ENCODE assay signal across 8 cellular contexts in genomic region chr2:236168110-236169067, GRCh38. TPM values are rescaled to one million over a fixed set of nuclear protein-coding genes. Genes with fewer than 3 reads are reported as not detected.
DNase-seq lines count a peak whose midpoint lies in the region; ATAC-seq and TF ChIP-seq lines count a peak whose summit lies in the region.

GBX2 (minus strand) TSS chr2:236168386; CDS start chr2:236167971, 415 bp downstream.

- in situ Hi-C loops in GM13976 (cut with MboI; ENCODE audit: low sequenced_read_pairs, unreplicated experiment): no loop called here

- no peaks in the 10 kb centered on the region for H3K36me3 Mint-ChIP-seq in activated naive CD4-positive, alpha-beta T cell treated with anti-CD3 and anti-CD28 coated beads for 36 hours (ENCODE audit: low read depth)

- H3K9ac ChIP-seq in SK-N-MC (ENCODE audit: insufficient read length) (no peak within 1 kb of the TSS), rectal smooth muscle tissue (ENCODE audit: low read length) (no peak within 1 kb of the TSS)

- H3K27me3 Mint-ChIP-seq in activated naive CD4-positive, alpha-beta T cell treated with anti-CD3 and anti-CD28 coated beads for 36 hours (ENCODE audit: low read depth): peaks cover 60% of the 10 kb centered on the region

- no peaks in the 10 kb centered on the region for H3K9me3 Mint-ChIP-seq in activated naive CD4-positive, alpha-beta T cell treated with anti-CD3 and anti-CD28 coated beads for 36 hours

- intact Hi-C loops in activated naive CD4-positive, alpha-beta T cell treated with anti-CD3 and anti-CD28 coated beads for 36 hours (cut with micrococcal nuclease): no loop called here

- peaks cover 13% of the 10 kb centered on the region for H3K4me1 ChIP-seq in rectal smooth muscle tissue (ENCODE audit: control insufficient read depth, insufficient read depth, low read length)

- H3K4me1 Mint-ChIP-seq in activated naive CD4-positive, alpha-beta T cell treated with anti-CD3 and anti-CD28 coated beads for 36 hours (ENCODE audit: low read depth): peaks cover 15% of the 10 kb centered on the region

- TF ChIP-seq CTCF in AG09309 (IDR thresholded peaks at IDR 0.05; ENCODE audit: control insufficient read depth, insufficient read depth, low read depth, low read length, missing control alignments): no peak
- TF ChIP-seq CTCF in GM13976 (IDR thresholded peaks at IDR 0.05; ENCODE audit: borderline replicate concordance, control extremely low read depth, extremely low read depth, insufficient read depth, missing control alignments): no peak

- H3K9me3 ChIP-seq in SK-N-MC (ENCODE audit: low read depth, low read length): no peaks in the 10 kb centered on the region

- H3K27ac Mint-ChIP-seq in activated naive CD4-positive, alpha-beta T cell treated with anti-CD3 and anti-CD28 coated beads for 36 hours: no peak within 1 kb of the TSS

- CTCF ChIA-PET in activated naive CD4-positive, alpha-beta T cell treated with anti-CD3 and anti-CD28 coated beads for 36 hours (lab: Charles Lee): interaction anchor here (1.5 kb wide), 1 partner anchor 10 kb away, joined by 9 read pairs; no protein-coding TSS in a partner anchor

- H3K36me3 ChIP-seq in SK-N-MC (ENCODE audit: insufficient read depth, low read length) (no peaks in the 10 kb centered on the region), rectal smooth muscle tissue (ENCODE audit: control insufficient read depth, insufficient read depth, low read length) (no peaks in the 10 kb centered on the region)

- no peak within 1 kb of the TSS for H3K27ac ChIP-seq in SK-N-MC
- no peak within 1 kb of the TSS for H3K27ac ChIP-seq in rectal smooth muscle tissue (ENCODE audit: low read depth, low read length)

- DNase-seq in AG09309 (ENCODE audit: low read depth) (no peak), HPDE6-E6E7 (ENCODE audit: extremely low spot score) (peak; percentile 89), SK-N-MC (ENCODE audit: low read depth, low spot score) (no peak), globus pallidus (ENCODE audit: low spot score) (peak; percentile 51), GM13976 (ENCODE audit: low spot score) (no peak)
- no peak for DNase-seq in activated naive CD4-positive, alpha-beta T cell treated with anti-CD3 and anti-CD28 coated beads for 36 hours

- H3K4me3 Mint-ChIP-seq in activated naive CD4-positive, alpha-beta T cell treated with anti-CD3 and anti-CD28 coated beads for 36 hours: no peak within 1 kb of the TSS

- no peak for ATAC-seq in GM21515 (IDR thresholded peaks at IDR 0.05; ENCODE audit: unreplicated experiment)

- H3K4me3 ChIP-seq in AG09309 (ENCODE audit: control insufficient read depth, low read depth, low read length) (peak within 1 kb of the TSS; percentile 2; the same call in 1 of the 2 replicates), SK-N-MC (peak within 1 kb of the TSS; percentile 80), rectal smooth muscle tissue (ENCODE audit: low read length) (peak within 1 kb of the TSS; percentile 52)

- H3K27me3 ChIP-seq in rectal smooth muscle tissue (ENCODE audit: control insufficient read depth, insufficient read depth, low read length): peaks cover 69% of the 10 kb centered on the region

RNA-seq across cellular contexts. Expression of gene GBX2, which starts in this region (rescaled TPM):
- total RNA-seq in activated naive CD4-positive, alpha-beta T cell treated with anti-CD3 and anti-CD28 coated beads for 36 hours: not detected

Comparison
In these comparisons a context has a peak if more than half of its experiments do, and no peak if none do; other contexts are left out.
1. DNase-seq: peak in HPDE6-E6E7 (single experiment) and globus pallidus (single experiment); none in AG09309 (single experiment), SK-N-MC (single experiment), activated naive CD4-positive, alpha-beta T cell treated with anti-CD3 and anti-CD28 coated beads for 36 hours (single experiment) and GM13976 (single experiment).
2. H3K4me3 ChIP-seq: peak in every context shown above with its lines; median percentile 80 in SK-N-MC; 52 in rectal smooth muscle tissue; 2 in AG09309.